8 cellular contexts compared by ENCODE assay signal in genomic region chr1:24413350-24414163, GRCh38. TPM values are rescaled to one million over a fixed set of nuclear protein-coding genes. Genes with fewer than 3 reads are reported as not detected.
A peak's percentile ranks its signal among the peaks of the same experiment; 100 is the strongest.
DNase-seq lines count a peak whose midpoint lies in the region; ATAC-seq, FAIRE-seq and TF ChIP-seq lines count a peak whose summit lies in the region.

TSS of gene STPG1 (minus strand) at chr1:24413782. CDS start at chr1:24401388, 12,394 bp downstream.

- POLR2A ChIA-PET in CD8-positive, alpha-beta memory T cell (lab: Charles Lee), result interaction anchor here (0.6 to 2.0 kb wide), 5 partner anchors 68 to 229 kb away, joined by 3 to 8 read pairs (median 5); partner anchors contain the start of gene SRRM1
- POLR2A ChIA-PET in activated CD4-positive, alpha-beta memory T cell treated with anti-CD3 and anti-CD28 coated beads for 36 hours (lab: Charles Lee), result interaction anchor here (0.9 to 1.6 kb wide), 7 partner anchors 26 to 229 kb away, joined by 3 to 7 read pairs (median 4); partner anchors contain the start of gene RCAN3
- POLR2A ChIA-PET in HepG2 (lab: Yijun Ruan, JAX), result interaction anchor here (1.0 kb wide), 1 partner anchor 301 kb away, joined by 3 read pairs; the partner anchor contains the start of gene MYOM3

- no peaks in the 10 kb centered on the region for H4K20me1 ChIP-seq in HepG2 (ENCODE audit: insufficient read depth, low read length)

- H3K4me3 ChIP-seq in CD8-positive, alpha-beta memory T cell (ENCODE audit: low read length), result peak within 1 kb of the TSS; percentile 75
- peak within 1 kb of the TSS; percentile 80 to 92 (median 89) for H3K4me3 ChIP-seq in HepG2 (replicated peaks in 1 of 3; ENCODE audit: insufficient read depth in 1 of 3, low read depth in 2 of 3, low read length in 3 of 3)

- H3K36me3 ChIP-seq in CD8-positive, alpha-beta memory T cell (ENCODE audit: insufficient read depth, low read length), result peaks cover 3% of the 10 kb centered on the region
- H3K36me3 ChIP-seq in HepG2 (replicated peaks in 1 of 2; ENCODE audit: control insufficient read depth in 1 of 2, insufficient read depth in 2 of 2, low read length in 2 of 2), result no peaks in the 10 kb centered on the region

- peak; percentile 98 for FAIRE-seq in HepG2 (lab: Jason Lieb, UNC)

- H3K4me1 Mint-ChIP-seq in CD8-positive, alpha-beta memory T cell, result peaks cover 40 to 61% (median 59%) of the 10 kb centered on the region in 3 donors
- peaks cover 35% of the 10 kb centered on the region for H3K4me1 Mint-ChIP-seq in activated CD4-positive, alpha-beta memory T cell treated with anti-CD3 and anti-CD28 coated beads for 36 hours (ENCODE audit: low read depth)

- no peaks in the 10 kb centered on the region for H3K9me3 ChIP-seq in CD8-positive, alpha-beta memory T cell (ENCODE audit: low read length)
- no peaks in the 10 kb centered on the region for H3K9me3 ChIP-seq in HepG2 (ENCODE audit: low read length)

- peak; percentile 52 to 66; a peak in 3 of 4 replicates for TF ChIP-seq POLR2A in HepG2 (IDR thresholded peaks at IDR 0.05; ENCODE audit: insufficient read depth in 1 of 2, low read depth in 2 of 2, low read length in 2 of 2)

- H3K27ac ChIP-seq in CD8-positive, alpha-beta memory T cell (ENCODE audit: low read depth, low read length), result peak within 1 kb of the TSS; percentile 69
- peak within 1 kb of the TSS; percentile 63 for H3K27ac ChIP-seq in HepG2 (ENCODE audit: extremely low read length, insufficient read depth, low read length)

- H3K27ac Mint-ChIP-seq in CD8-positive, alpha-beta memory T cell, result peak within 1 kb of the TSS; percentile 65 to 94 (median 89)
- H3K27ac Mint-ChIP-seq in activated CD4-positive, alpha-beta memory T cell treated with anti-CD3 and anti-CD28 coated beads for 36 hours, result peak within 1 kb of the TSS; percentile 80

- peak within 1 kb of the TSS; percentile 93 for H3K4me2 ChIP-seq in HepG2 (ENCODE audit: low read depth, low read length)

- TF ChIP-seq EP300 in HepG2 (IDR thresholded peaks at IDR 0.05; ENCODE audit: low read depth in 2 of 2, low read length in 2 of 2) (0 out of 4 replicates have a peak, but pooled peaks of 1 of the 2 experiments have one; percentile 13), HepG2 (CRISPR knock-in tag; IDR thresholded peaks at IDR 0.05; ENCODE audit: borderline replicate concordance) (no peak)

- peaks cover 42% of the 10 kb centered on the region for H3K4me1 ChIP-seq in CD8-positive, alpha-beta memory T cell (ENCODE audit: insufficient read depth, low read length)
- peaks cover 50% of the 10 kb centered on the region for H3K4me1 ChIP-seq in HepG2 (ENCODE audit: insufficient read depth, low read length)

- peak within 1 kb of the TSS; percentile 12 for H2AFZ ChIP-seq in HepG2 (ENCODE audit: low read length)

- no peaks in the 10 kb centered on the region for H3K9me3 Mint-ChIP-seq in CD8-positive, alpha-beta memory T cell
- no peaks in the 10 kb centered on the region for H3K9me3 Mint-ChIP-seq in activated CD4-positive, alpha-beta memory T cell treated with anti-CD3 and anti-CD28 coated beads for 36 hours

- H3K27me3 Mint-ChIP-seq in CD8-positive, alpha-beta memory T cell, result no peaks in the 10 kb centered on the region
- no peaks in the 10 kb centered on the region for H3K27me3 Mint-ChIP-seq in activated CD4-positive, alpha-beta memory T cell treated with anti-CD3 and anti-CD28 coated beads for 36 hours

- peak; percentile 11; the same call in 1 of the 2 replicates for TF ChIP-seq RAD21 in HepG2 (CRISPR knock-in tag; IDR thresholded peaks at IDR 0.05)

- H3K36me3 Mint-ChIP-seq in CD8-positive, alpha-beta memory T cell, result peaks cover 0 to 16% (median 0%) of the 10 kb centered on the region in 3 donors
- H3K36me3 Mint-ChIP-seq in activated CD4-positive, alpha-beta memory T cell treated with anti-CD3 and anti-CD28 coated beads for 36 hours, result no peaks in the 10 kb centered on the region

- H3K27me3 ChIP-seq in CD8-positive, alpha-beta memory T cell (ENCODE audit: insufficient read depth, low read length, poor library complexity, severe bottlenecking), result no peaks in the 10 kb centered on the region
- no peaks in the 10 kb centered on the region; a peak in 1 of 5 replicates for H3K27me3 ChIP-seq in HepG2 (ENCODE audit: control insufficient read depth in 1 of 2, insufficient read depth in 2 of 2, low read length in 2 of 2)

- peak within 1 kb of the TSS; percentile 90 to 100 (median 96) for H3K4me3 Mint-ChIP-seq in CD8-positive, alpha-beta memory T cell
- peak within 1 kb of the TSS; percentile 86 for H3K4me3 Mint-ChIP-seq in activated CD4-positive, alpha-beta memory T cell treated with anti-CD3 and anti-CD28 coated beads for 36 hours

- TF ChIP-seq CTCF in HepG2 (CRISPR knock-in tag; IDR thresholded peaks at IDR 0.05), result 0 out of 2 replicates have a peak, but pooled peaks have one; percentile 3

- peak within 1 kb of the TSS; percentile 80 for H3K9ac ChIP-seq in HepG2 (ENCODE audit: insufficient read depth, low read depth, low read length)

- peak; percentile 28 for ATAC-seq in HG03045 (IDR thresholded peaks at IDR 0.05; ENCODE audit: unreplicated experiment)
- peak; percentile 58 for ATAC-seq in HepG2
- ATAC-seq in HG03571 (IDR thresholded peaks at IDR 0.05; ENCODE audit: unreplicated experiment), result no peak

- WGBS in HepG2 (ENCODE audit: low lambda C conversion rate), result 1% methylated on average over 21 of the region's 48 CpGs

- H3K79me2 ChIP-seq in HepG2 (ENCODE audit: insufficient read depth, low read length), result no peaks in the 10 kb centered on the region

- no TSS peak for BruUV-seq in HepG2 (replicated peaks; lab: Mats Ljungman, UMichigan)

- intact Hi-C loops in activated CD4-positive, alpha-beta memory T cell treated with anti-CD3 and anti-CD28 coated beads for 36 hours (cut with micrococcal nuclease), result loop anchor here (10.0 kb wide), 2 partner anchors 459 to 821 kb away; partner anchors contain the start of genes PNRC2 and SYF2
- intact Hi-C loops in HepG2 (cut with micrococcal nuclease; ENCODE audit: unreplicated experiment), result loop anchor here (2.0 to 10.0 kb wide), 3 partner anchors 91 to 229 kb away; partner anchors contain the start of genes RCAN3 and SRRM1

- CTCF ChIA-PET in CD8-positive, alpha-beta memory T cell (lab: Charles Lee), result interaction anchor here (0.9 to 6.3 kb wide), 14 partner anchors 20 to 263 kb away, joined by 3 to 76 read pairs (median 8); partner anchors contain the start of gene RCAN3
- CTCF ChIA-PET in activated CD4-positive, alpha-beta memory T cell treated with anti-CD3 and anti-CD28 coated beads for 36 hours (lab: Charles Lee), result interaction anchor here (0.8 to 8.8 kb wide), 10 partner anchors 12 to 263 kb away, joined by 3 to 107 read pairs (median 29); no protein-coding TSS in a partner anchor
- CTCF ChIA-PET in HepG2 (lab: Yijun Ruan, JAX; ENCODE audit: low intra/inter-chr PET ratio, low total read pairs), result no interaction called here

- in situ Hi-C loops in HepG2 (cut with HindIII; ENCODE audit: extremely low pct_ligation_motif_present, low pct_unique_long_range_greater_than_20kb), result no loop called here

- DNase-seq in CD8-positive, alpha-beta memory T cell, result peak; percentile 40 to 80 (median 67)
- DNase-seq in NCI-H748 treated with DMSO at 0.1 percent for 48 hours (lab: John Stamatoyannopoulos, UW) (peak; percentile 50), ecto neural progenitor cell (ENCODE audit: low spot score) (peak; percentile 88), HepG2 (ENCODE audit: low spot score) (peak; percentile 88)
- peak; percentile 91 for DNase-seq in activated CD4-positive, alpha-beta memory T cell treated with anti-CD3 and anti-CD28 coated beads for 36 hours
- DNase-seq in stimulated activated CD4-positive, alpha-beta T cell treated with anti-CD3 and anti-CD28 coated beads, Interleukin-2, amount 100 ng/mL, for 48 hours, result peak; percentile 77 to 80

TF ChIP-seq in HepG2, 621 proteins besides CTCF, POLR2A, EP300 and RAD21 (continues in another document):
- TF ChIP-seq GFI1 (CRISPR knock-in tag; IDR thresholded peaks at IDR 0.05; ENCODE audit: borderline replicate concordance), result no peak; the same call in 1 of the 2 replicates

RNA-seq across cellular contexts. Expression of gene STPG1, which starts in this region (rescaled TPM):
- total RNA-seq in CD8-positive, alpha-beta memory T cell, result 1 to 10 TPM; 5.1 to 5.6 TPM
- 4.9 TPM for polyA plus RNA-seq in CD8-positive, alpha-beta memory T cell
- 1 to 10 TPM; 7.5 to 8.3 TPM for total RNA-seq in activated CD4-positive, alpha-beta memory T cell treated with anti-CD3 and anti-CD28 coated beads for 36 hours
- 3.4 TPM in 2 replicates for total RNA-seq in HepG2 (2016; rRNA removed; fragmentation: Illumina TruSeq; extraction: Trizol)
- 1.9 and 2.2 TPM in 2 replicates for total RNA-seq in HepG2 (2016; cell fraction: cytosol; rRNA removed; fragmentation: Illumina TruSeq; extraction: Trizol; ENCODE audit: low read depth)
- total RNA-seq in HepG2 (2016; cell fraction: insoluble cytoplasmic fraction; rRNA removed; fragmentation: Illumina TruSeq; extraction: Trizol), result 3.3 and 3.4 TPM in 2 replicates
- total RNA-seq in HepG2 (2016; cell fraction: membrane; rRNA removed; fragmentation: Illumina TruSeq; extraction: Trizol), result 2.5 and 3.7 TPM in 2 replicates
- 2.5 and 4.3 TPM in 2 replicates for total RNA-seq in HepG2 (2016; cell fraction: nucleus; rRNA removed; fragmentation: Illumina TruSeq; extraction: Trizol)
- polyA plus RNA-seq in HepG2 (2011; rRNA removed), result 4.2 and 4.3 TPM in 2 replicates
- polyA plus RNA-seq in HepG2 (2011; cell fraction: cytosol; rRNA removed), result 2.9 and 3.6 TPM in 2 replicates
- 3.0 and 3.3 TPM in 2 replicates for polyA plus RNA-seq in HepG2 (2011; cell fraction: nucleus; rRNA removed)
- polyA plus RNA-seq in HepG2 (2012), result 3.1 and 3.2 TPM in 2 replicates
- 2.7 and 3.2 TPM in 2 replicates for polyA plus RNA-seq in HepG2 (2016; cell fraction: cytosol; fragmentation: Illumina TruSeq; extraction: Trizol; ENCODE audit: low read depth)
- polyA plus RNA-seq in HepG2 (2016; cell fraction: insoluble cytoplasmic fraction; fragmentation: Illumina TruSeq; extraction: Trizol; ENCODE audit: low read depth), result 4.4 and 5.6 TPM in 2 replicates
- polyA plus RNA-seq in HepG2 (2016; cell fraction: membrane; fragmentation: Illumina TruSeq; extraction: Trizol; ENCODE audit: low read depth), result 3.5 and 3.8 TPM in 2 replicates
- 2.6 and 3.5 TPM in 2 replicates for polyA plus RNA-seq in HepG2 (2016; cell fraction: nucleus; fragmentation: Illumina TruSeq; extraction: Trizol; ENCODE audit: insufficient read depth, low read depth)
- 3.9 and 4.9 TPM in 2 replicates for polyA minus RNA-seq in HepG2 (2011; rRNA and poly(A)+ RNA removed; ENCODE audit: low replicate concordance)
- 1.4 and 1.5 TPM in 2 replicates for polyA minus RNA-seq in HepG2 (2011; cell fraction: cytosol; rRNA and poly(A)+ RNA removed)
- 6.2 and 7.3 TPM in 2 replicates for polyA minus RNA-seq in HepG2 (2011; cell fraction: nucleus; rRNA and poly(A)+ RNA removed)
